In the genomic region with DNA sequence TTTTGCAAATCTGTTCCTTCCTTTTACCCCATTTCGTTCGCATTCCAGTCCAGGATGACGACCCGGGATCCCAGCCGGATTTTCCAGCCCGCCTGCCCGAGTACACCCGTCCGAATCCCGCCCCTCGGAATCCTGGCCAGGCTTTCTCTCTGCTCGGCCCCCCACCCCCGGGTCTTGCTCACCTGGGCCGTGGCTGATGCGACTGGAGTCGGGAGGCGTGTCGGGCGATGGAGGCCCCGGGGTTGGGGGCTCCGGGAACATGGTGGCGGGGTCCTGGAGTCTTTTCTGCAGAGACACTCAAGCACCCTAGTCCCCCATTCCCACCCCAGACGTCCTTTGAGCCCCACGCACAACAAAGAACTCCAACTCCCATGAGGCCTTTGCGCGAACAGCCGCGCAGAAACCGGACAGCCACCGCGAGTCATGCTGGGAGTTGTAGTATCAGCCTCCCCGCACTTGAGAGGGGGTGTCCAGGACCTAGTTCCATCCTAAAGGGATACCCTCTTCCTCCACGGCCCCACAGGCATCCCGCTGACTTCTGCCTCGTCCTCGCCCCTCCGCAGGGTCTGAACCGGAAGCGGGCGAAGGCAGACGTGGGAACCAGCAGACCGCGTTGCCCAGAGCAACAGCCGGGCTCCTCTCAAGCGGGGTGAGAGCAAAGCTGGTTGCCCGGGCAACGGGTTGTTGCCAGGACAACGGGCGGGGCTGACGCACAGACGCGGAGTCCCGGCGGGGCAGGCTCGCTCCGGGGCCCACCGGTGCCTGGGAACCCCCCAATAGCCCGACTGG, we compare ENCODE assay signal across 9 cellular contexts. TPM values are rescaled to one million over a fixed set of nuclear protein-coding genes. Genes with fewer than 3 reads are reported as not detected.
A peak's percentile ranks its signal among the peaks of the same experiment; 100 is the strongest.
DNase-seq lines count a peak whose midpoint lies in the region; ATAC-seq, FAIRE-seq and TF ChIP-seq lines count a peak whose summit lies in the region.
"Had no signal": no experiment of that assay in that cellular context is flagged by ENCODE, and none has a peak within 500 bp of the region (broad histone marks: within the 10 kb centered on the region; RNA-seq: fewer than 3 reads in every experiment).

No MANE protein-coding gene starts in this region.

- H3K36me3 ChIP-seq in HepG2 (replicated peaks in 1 of 2; ENCODE audit: control insufficient read depth in 1 of 2, insufficient read depth in 2 of 2, low read length in 2 of 2) = peaks cover 0 to 4% of the 10 kb centered on the region in 2 experiments; a peak in 3 of 5 replicates

- TF ChIP-seq EP300 in HepG2 (IDR thresholded peaks at IDR 0.05; ENCODE audit: low read depth in 2 of 2, low read length in 2 of 2) (no peak), HepG2 (CRISPR knock-in tag; IDR thresholded peaks at IDR 0.05; ENCODE audit: borderline replicate concordance) (no peak)

- no peak overlapping the region for H2AFZ ChIP-seq in HepG2 (ENCODE audit: low read length)

- FAIRE-seq in HepG2 (lab: Jason Lieb, UNC) = no peak

- no peaks in the 10 kb centered on the region for H3K79me2 ChIP-seq in HepG2 (ENCODE audit: insufficient read depth, low read length)

- H3K4me1 ChIP-seq in HepG2 (ENCODE audit: insufficient read depth, low read length) = peaks cover 21% of the 10 kb centered on the region

- H3K27me3 ChIP-seq in HepG2 (ENCODE audit: control insufficient read depth in 1 of 2, insufficient read depth in 2 of 2, low read length in 2 of 2) = peaks cover 3 to 36% of the 10 kb centered on the region in 2 experiments; a peak in 4 of 5 replicates

- peak overlapping the region; percentile 47 for H3K4me3 ChIP-seq in choroid plexus epithelial cell (ENCODE audit: low read depth, low read length)
- peak overlapping the region in 2 of 3 experiments; percentile 15 to 62; a peak in 2 of 6 replicates for H3K4me3 ChIP-seq in HepG2 (replicated peaks in 1 of 3; ENCODE audit: insufficient read depth in 1 of 3, low read depth in 2 of 3, low read length in 3 of 3)

- H4K20me1 ChIP-seq in HepG2 (ENCODE audit: insufficient read depth, low read length) = peaks cover 13% of the 10 kb centered on the region; the same call in 1 of the 2 replicates

- CTCF ChIA-PET in HepG2 (lab: Yijun Ruan, JAX; ENCODE audit: low intra/inter-chr PET ratio, low total read pairs) = no interaction called here

- intact Hi-C loops in HepG2 (cut with micrococcal nuclease; ENCODE audit: unreplicated experiment) = no loop called here

- BruUV-seq in HepG2 (replicated peaks; lab: Mats Ljungman, UMichigan) = no TSS peak

- TF ChIP-seq POLR2A in HepG2 (IDR thresholded peaks at IDR 0.05; ENCODE audit: insufficient read depth in 1 of 2, low read depth in 2 of 2, low read length in 2 of 2) = no peak

- in situ Hi-C loops in HepG2 (cut with HindIII; ENCODE audit: extremely low pct_ligation_motif_present, low pct_unique_long_range_greater_than_20kb) = no loop called here

- WGBS in HepG2 (ENCODE audit: low lambda C conversion rate) = 13% methylated on average over 25 of the region's 58 CpGs

- H3K9me3 ChIP-seq in HepG2 (ENCODE audit: low read length) = no peaks in the 10 kb centered on the region

- H3K27ac ChIP-seq in HepG2 (ENCODE audit: extremely low read length, insufficient read depth, low read length) = no peak overlapping the region
- H3K27ac ChIP-seq: 22Rv1 had no signal

- TF ChIP-seq CTCF in choroid plexus epithelial cell (conservative IDR thresholded peaks at IDR 0.05; ENCODE audit: low read depth, low read length) (no peak), HepG2 (CRISPR knock-in tag; IDR thresholded peaks at IDR 0.05) (no peak)

- no peak overlapping the region for H3K9ac ChIP-seq in HepG2 (ENCODE audit: insufficient read depth, low read depth, low read length)

- peak; percentile 81 to 88 for DNase-seq in NCI-H2081 (lab: John Stamatoyannopoulos, UW)
- no peak for DNase-seq in NCI-H2081 treated with DMSO at 0.1 percent for 48 hours (lab: John Stamatoyannopoulos, UW)
- peak; percentile 82 for DNase-seq in NCI-H345 treated with DMSO at 0.1 percent for 48 hours (lab: John Stamatoyannopoulos, UW; ENCODE audit: unreplicated experiment)
- peak; percentile 93 for DNase-seq in activated CD4-positive, alpha-beta T cell treated with anti-CD3 and anti-CD28 coated beads for 48 hours
- DNase-seq in choroid plexus epithelial cell (ENCODE audit: low read depth) = peak; percentile 90
- peak; percentile 34 for DNase-seq in HepG2 (ENCODE audit: low spot score)
- peak; percentile 72 to 85 (median 77) for DNase-seq in stimulated activated CD4-positive, alpha-beta T cell treated with anti-CD3 and anti-CD28 coated beads, TNF-alpha, amount 100 ng/mL, for 1 hour (ENCODE audit: low read depth in 3 of 3, low spot score in 1 of 3)

- peak overlapping the region; percentile 84 for H3K4me2 ChIP-seq in HepG2 (ENCODE audit: low read depth, low read length)

- POLR2A ChIA-PET in HepG2 (lab: Yijun Ruan, JAX) = interaction anchor here (2.8 kb wide), 1 partner anchor 28 kb away, joined by 9 read pairs; no protein-coding TSS in a partner anchor

- no peak for TF ChIP-seq RAD21 in HepG2 (CRISPR knock-in tag; IDR thresholded peaks at IDR 0.05)

- peak; percentile 56 for ATAC-seq in HG03097 (IDR thresholded peaks at IDR 0.05; ENCODE audit: low FRiP score, unreplicated experiment)
- ATAC-seq in HepG2 = peak; percentile 61

RNA-seq across cellular contexts. Expression of gene SYT5, which starts 1.1 kb away (rescaled TPM):
- total RNA-seq in HepG2 (2016; rRNA removed; fragmentation: Illumina TruSeq; extraction: Trizol) = not detected in 2 replicates
- total RNA-seq in HepG2 (2016; cell fraction: cytosol; rRNA removed; fragmentation: Illumina TruSeq; extraction: Trizol; ENCODE audit: low read depth) = not detected in 2 replicates
- total RNA-seq in HepG2 (2016; cell fraction: insoluble cytoplasmic fraction; rRNA removed; fragmentation: Illumina TruSeq; extraction: Trizol) = not detected in 2 replicates
- total RNA-seq in HepG2 (2016; cell fraction: membrane; rRNA removed; fragmentation: Illumina TruSeq; extraction: Trizol) = not detected in 2 replicates
- 0.12 TPM in 1 of 2 replicates, not detected in the other for total RNA-seq in HepG2 (2016; cell fraction: nucleus; rRNA removed; fragmentation: Illumina TruSeq; extraction: Trizol)
- polyA plus RNA-seq in HepG2 (2011; rRNA removed) = 0.04 TPM in 1 of 2 replicates, not detected in the other
- 0.11 TPM in 1 of 2 replicates, not detected in the other for polyA plus RNA-seq in HepG2 (2011; cell fraction: cytosol; rRNA removed)
- polyA plus RNA-seq in HepG2 (2011; cell fraction: nucleus; rRNA removed) = 0.87 and 0.90 TPM in 2 replicates
- 0.24 and 0.25 TPM in 2 replicates for polyA plus RNA-seq in HepG2 (2012)
- not detected in 2 replicates for polyA plus RNA-seq in HepG2 (2016; cell fraction: cytosol; fragmentation: Illumina TruSeq; extraction: Trizol; ENCODE audit: low read depth)
- polyA plus RNA-seq in HepG2 (2016; cell fraction: insoluble cytoplasmic fraction; fragmentation: Illumina TruSeq; extraction: Trizol; ENCODE audit: low read depth) = not detected in 2 replicates
- polyA plus RNA-seq in HepG2 (2016; cell fraction: membrane; fragmentation: Illumina TruSeq; extraction: Trizol; ENCODE audit: low read depth) = not detected in 2 replicates
- polyA plus RNA-seq in HepG2 (2016; cell fraction: nucleus; fragmentation: Illumina TruSeq; extraction: Trizol; ENCODE audit: insufficient read depth, low read depth) = not detected in 2 replicates
- 0.05 and 0.52 TPM in 2 replicates for polyA minus RNA-seq in HepG2 (2011; rRNA and poly(A)+ RNA removed; ENCODE audit: low replicate concordance)
- not detected in 2 replicates for polyA minus RNA-seq in HepG2 (2011; cell fraction: cytosol; rRNA and poly(A)+ RNA removed)
- 0.62 and 2.8 TPM in 2 replicates for polyA minus RNA-seq in HepG2 (2011; cell fraction: nucleus; rRNA and poly(A)+ RNA removed)

RNA-seq across cellular contexts. Expression of gene DNAAF3, which starts 12.6 kb away (rescaled TPM):
- 0.40 and 0.41 TPM in 2 replicates for total RNA-seq in HepG2 (2016; rRNA removed; fragmentation: Illumina TruSeq; extraction: Trizol)
- 0.40 TPM in 1 of 2 replicates, not detected in the other for total RNA-seq in HepG2 (2016; cell fraction: cytosol; rRNA removed; fragmentation: Illumina TruSeq; extraction: Trizol; ENCODE audit: low read depth)
- 0.17 and 0.30 TPM in 2 replicates for total RNA-seq in HepG2 (2016; cell fraction: insoluble cytoplasmic fraction; rRNA removed; fragmentation: Illumina TruSeq; extraction: Trizol)
- total RNA-seq in HepG2 (2016; cell fraction: membrane; rRNA removed; fragmentation: Illumina TruSeq; extraction: Trizol) = 0.17 and 0.34 TPM in 2 replicates
- 0.66 and 1.1 TPM in 2 replicates for total RNA-seq in HepG2 (2016; cell fraction: nucleus; rRNA removed; fragmentation: Illumina TruSeq; extraction: Trizol)
- 0.30 and 0.33 TPM in 2 replicates for polyA plus RNA-seq in HepG2 (2011; rRNA removed)
- 0.12 and 0.27 TPM in 2 replicates for polyA plus RNA-seq in HepG2 (2011; cell fraction: cytosol; rRNA removed)
- polyA plus RNA-seq in HepG2 (2011; cell fraction: nucleus; rRNA removed) = 1.0 and 1.6 TPM in 2 replicates
- polyA plus RNA-seq in HepG2 (2012) = 0.24 and 0.31 TPM in 2 replicates
- 0.28 TPM in 1 of 2 replicates, not detected in the other for polyA plus RNA-seq in HepG2 (2016; cell fraction: cytosol; fragmentation: Illumina TruSeq; extraction: Trizol; ENCODE audit: low read depth)
- 0.41 and 0.73 TPM in 2 replicates for polyA plus RNA-seq in HepG2 (2016; cell fraction: insoluble cytoplasmic fraction; fragmentation: Illumina TruSeq; extraction: Trizol; ENCODE audit: low read depth)
- polyA plus RNA-seq in HepG2 (2016; cell fraction: membrane; fragmentation: Illumina TruSeq; extraction: Trizol; ENCODE audit: low read depth) = not detected in 2 replicates
- 1.1 and 1.9 TPM in 2 replicates for polyA plus RNA-seq in HepG2 (2016; cell fraction: nucleus; fragmentation: Illumina TruSeq; extraction: Trizol; ENCODE audit: insufficient read depth, low read depth)
- 0.06 and 16.2 TPM in 2 replicates for polyA minus RNA-seq in HepG2 (2011; rRNA and poly(A)+ RNA removed; ENCODE audit: low replicate concordance)
- not detected in 2 replicates for polyA minus RNA-seq in HepG2 (2011; cell fraction: cytosol; rRNA and poly(A)+ RNA removed)
- polyA minus RNA-seq in HepG2 (2011; cell fraction: nucleus; rRNA and poly(A)+ RNA removed) = 0.26 TPM in 1 of 2 replicates, not detected in the other

RNA-seq across cellular contexts. Expression of gene TNNI3, which starts 21.4 kb away (rescaled TPM):
- 3.5 and 3.7 TPM in 2 replicates for total RNA-seq in HepG2 (2016; rRNA removed; fragmentation: Illumina TruSeq; extraction: Trizol)
- total RNA-seq in HepG2 (2016; cell fraction: cytosol; rRNA removed; fragmentation: Illumina TruSeq; extraction: Trizol; ENCODE audit: low read depth) = 1.9 and 3.2 TPM in 2 replicates
- 3.8 and 5.6 TPM in 2 replicates for total RNA-seq in HepG2 (2016; cell fraction: insoluble cytoplasmic fraction; rRNA removed; fragmentation: Illumina TruSeq; extraction: Trizol)
- total RNA-seq in HepG2 (2016; cell fraction: membrane; rRNA removed; fragmentation: Illumina TruSeq; extraction: Trizol) = 2.0 and 2.4 TPM in 2 replicates
- total RNA-seq in HepG2 (2016; cell fraction: nucleus; rRNA removed; fragmentation: Illumina TruSeq; extraction: Trizol) = 1.6 and 2.3 TPM in 2 replicates
- polyA plus RNA-seq in HepG2 (2011; rRNA removed) = 3.7 TPM in 2 replicates
- 4.8 and 5.7 TPM in 2 replicates for polyA plus RNA-seq in HepG2 (2011; cell fraction: cytosol; rRNA removed)
- 2.4 and 3.1 TPM in 2 replicates for polyA plus RNA-seq in HepG2 (2011; cell fraction: nucleus; rRNA removed)
- 4.6 and 9.0 TPM in 2 replicates for polyA plus RNA-seq in HepG2 (2012)
- polyA plus RNA-seq in HepG2 (2016; cell fraction: cytosol; fragmentation: Illumina TruSeq; extraction: Trizol; ENCODE audit: low read depth) = 1.5 and 2.8 TPM in 2 replicates
- 4.3 and 5.1 TPM in 2 replicates for polyA plus RNA-seq in HepG2 (2016; cell fraction: insoluble cytoplasmic fraction; fragmentation: Illumina TruSeq; extraction: Trizol; ENCODE audit: low read depth)
- polyA plus RNA-seq in HepG2 (2016; cell fraction: membrane; fragmentation: Illumina TruSeq; extraction: Trizol; ENCODE audit: low read depth) = 1.1 and 1.6 TPM in 2 replicates
- 3.4 TPM in 2 replicates for polyA plus RNA-seq in HepG2 (2016; cell fraction: nucleus; fragmentation: Illumina TruSeq; extraction: Trizol; ENCODE audit: insufficient read depth, low read depth)
- polyA minus RNA-seq in HepG2 (2011; rRNA and poly(A)+ RNA removed; ENCODE audit: low replicate concordance) = 0.48 and 0.75 TPM in 2 replicates
- not detected in 2 replicates for polyA minus RNA-seq in HepG2 (2011; cell fraction: cytosol; rRNA and poly(A)+ RNA removed)
- not detected in 2 replicates for polyA minus RNA-seq in HepG2 (2011; cell fraction: nucleus; rRNA and poly(A)+ RNA removed)

RNA-seq across cellular contexts. Expression of gene TNNT1, which starts 30.0 kb away (rescaled TPM):
- 1.3 and 1.4 TPM in 2 replicates for total RNA-seq in HepG2 (2016; rRNA removed; fragmentation: Illumina TruSeq; extraction: Trizol)
- 0.91 and 3.3 TPM in 2 replicates for total RNA-seq in HepG2 (2016; cell fraction: cytosol; rRNA removed; fragmentation: Illumina TruSeq; extraction: Trizol; ENCODE audit: low read depth)
- 1.3 and 1.5 TPM in 2 replicates for total RNA-seq in HepG2 (2016; cell fraction: insoluble cytoplasmic fraction; rRNA removed; fragmentation: Illumina TruSeq; extraction: Trizol)
- 3.2 and 3.6 TPM in 2 replicates for total RNA-seq in HepG2 (2016; cell fraction: membrane; rRNA removed; fragmentation: Illumina TruSeq; extraction: Trizol)
- 0.99 and 1.1 TPM in 2 replicates for total RNA-seq in HepG2 (2016; cell fraction: nucleus; rRNA removed; fragmentation: Illumina TruSeq; extraction: Trizol)
- 1.3 and 2.4 TPM in 2 replicates for polyA plus RNA-seq in HepG2 (2011; rRNA removed)
- polyA plus RNA-seq in HepG2 (2011; cell fraction: cytosol; rRNA removed) = 2.1 and 2.2 TPM in 2 replicates
- polyA plus RNA-seq in HepG2 (2011; cell fraction: nucleus; rRNA removed) = 1.6 and 1.8 TPM in 2 replicates
- polyA plus RNA-seq in HepG2 (2012) = 1.8 and 3.8 TPM in 2 replicates
- 3.1 and 3.6 TPM in 2 replicates for polyA plus RNA-seq in HepG2 (2016; cell fraction: cytosol; fragmentation: Illumina TruSeq; extraction: Trizol; ENCODE audit: low read depth)
- polyA plus RNA-seq in HepG2 (2016; cell fraction: insoluble cytoplasmic fraction; fragmentation: Illumina TruSeq; extraction: Trizol; ENCODE audit: low read depth) = 0.81 and 1.7 TPM in 2 replicates
- polyA plus RNA-seq in HepG2 (2016; cell fraction: membrane; fragmentation: Illumina TruSeq; extraction: Trizol; ENCODE audit: low read depth) = 2.3 and 3.5 TPM in 2 replicates
- polyA plus RNA-seq in HepG2 (2016; cell fraction: nucleus; fragmentation: Illumina TruSeq; extraction: Trizol; ENCODE audit: insufficient read depth, low read depth) = 1.7 and 2.1 TPM in 2 replicates
- polyA minus RNA-seq in HepG2 (2011; rRNA and poly(A)+ RNA removed; ENCODE audit: low replicate concordance) = 0.64 and 6.2 TPM in 2 replicates
- polyA minus RNA-seq in HepG2 (2011; cell fraction: cytosol; rRNA and poly(A)+ RNA removed) = 2.5 TPM in 1 of 2 replicates, not detected in the other
- 1.0 TPM in 1 of 2 replicates, not detected in the other for polyA minus RNA-seq in HepG2 (2011; cell fraction: nucleus; rRNA and poly(A)+ RNA removed)

RNA-seq across cellular contexts. Expression of gene PTPRH, which starts 30.3 kb away (rescaled TPM):
- 9.9 and 14.7 TPM in 2 replicates for total RNA-seq in HepG2 (2016; rRNA removed; fragmentation: Illumina TruSeq; extraction: Trizol)
- total RNA-seq in HepG2 (2016; cell fraction: cytosol; rRNA removed; fragmentation: Illumina TruSeq; extraction: Trizol; ENCODE audit: low read depth) = 1.9 and 2.0 TPM in 2 replicates
- total RNA-seq in HepG2 (2016; cell fraction: insoluble cytoplasmic fraction; rRNA removed; fragmentation: Illumina TruSeq; extraction: Trizol) = 8.4 and 15.2 TPM in 2 replicates
- 5.0 and 5.3 TPM in 2 replicates for total RNA-seq in HepG2 (2016; cell fraction: membrane; rRNA removed; fragmentation: Illumina TruSeq; extraction: Trizol)
- total RNA-seq in HepG2 (2016; cell fraction: nucleus; rRNA removed; fragmentation: Illumina TruSeq; extraction: Trizol) = 13.3 and 16.9 TPM in 2 replicates
- polyA plus RNA-seq in HepG2 (2011; rRNA removed) = 125 and 166 TPM in 2 replicates
- 78.8 and 83.6 TPM in 2 replicates for polyA plus RNA-seq in HepG2 (2011; cell fraction: cytosol; rRNA removed)
- 220 and 225 TPM in 2 replicates for polyA plus RNA-seq in HepG2 (2011; cell fraction: nucleus; rRNA removed)
- 52.4 and 60.5 TPM in 2 replicates for polyA plus RNA-seq in HepG2 (2012)
- 0.66 and 0.80 TPM in 2 replicates for polyA plus RNA-seq in HepG2 (2016; cell fraction: cytosol; fragmentation: Illumina TruSeq; extraction: Trizol; ENCODE audit: low read depth)
- 5.8 and 6.3 TPM in 2 replicates for polyA plus RNA-seq in HepG2 (2016; cell fraction: insoluble cytoplasmic fraction; fragmentation: Illumina TruSeq; extraction: Trizol; ENCODE audit: low read depth)
- 1.2 and 2.2 TPM in 2 replicates for polyA plus RNA-seq in HepG2 (2016; cell fraction: membrane; fragmentation: Illumina TruSeq; extraction: Trizol; ENCODE audit: low read depth)
- 19.3 and 22.0 TPM in 2 replicates for polyA plus RNA-seq in HepG2 (2016; cell fraction: nucleus; fragmentation: Illumina TruSeq; extraction: Trizol; ENCODE audit: insufficient read depth, low read depth)
- polyA minus RNA-seq in HepG2 (2011; rRNA and poly(A)+ RNA removed; ENCODE audit: low replicate concordance) = 4.3 and 150 TPM in 2 replicates
- polyA minus RNA-seq in HepG2 (2011; cell fraction: cytosol; rRNA and poly(A)+ RNA removed) = 36.0 and 38.7 TPM in 2 replicates
- polyA minus RNA-seq in HepG2 (2011; cell fraction: nucleus; rRNA and poly(A)+ RNA removed) = 84.6 and 100 TPM in 2 replicates
